Comparison of ENCODE assay signal across 18 cellular contexts in genomic region chr6:53746442-53747103, GRCh38. TPM values are rescaled to one million over a fixed set of nuclear protein-coding genes. Genes with fewer than 3 reads are reported as not detected.
DNase-seq lines count a peak whose midpoint lies in the region; ATAC-seq and TF ChIP-seq lines count a peak whose summit lies in the region.
"Had no signal": no experiment of that assay in that cellular context is flagged by ENCODE, and none has a peak within 500 bp of the region (broad histone marks: within the 10 kb centered on the region; RNA-seq: fewer than 3 reads in every experiment).

No MANE protein-coding gene starts in this region.

- H3K4me3 Mint-ChIP-seq in mesothelial cell of epicardium = no peak overlapping the region
- H3K4me3 Mint-ChIP-seq: activated naive CD8-positive, alpha-beta T cell treated with anti-CD3 and anti-CD28 coated beads, Interleukin-2, amount 50 U/mL, for 24 hours; activated T-cell treated with anti-CD3 and anti-CD28 coated beads, Interleukin-2, amount 50 U/mL, for 4 hours; IgD-negative memory B cell had no signal

- peaks cover 15% of the 10 kb centered on the region for H3K9me3 Mint-ChIP-seq in mesothelial cell of epicardium
- H3K9me3 Mint-ChIP-seq: activated naive CD8-positive, alpha-beta T cell treated with anti-CD3 and anti-CD28 coated beads, Interleukin-2, amount 50 U/mL, for 24 hours; activated T-cell treated with anti-CD3 and anti-CD28 coated beads, Interleukin-2, amount 50 U/mL, for 4 hours; IgD-negative memory B cell had no signal

- no peaks in the 10 kb centered on the region for H4K20me1 ChIP-seq in PC-3 (ENCODE audit: low read length)

- no peak overlapping the region for H3K9ac ChIP-seq in PC-3 (ENCODE audit: low read length)

- no peaks in the 10 kb centered on the region for H3K79me2 ChIP-seq in PC-3 (ENCODE audit: low read length)

- no TSS peak for BruUV-seq in PC-3 (replicated peaks; lab: Mats Ljungman, UMichigan)

- POLR2A ChIA-PET in PC-3 (lab: Charles Lee; ENCODE audit: unreplicated experiment) = no interaction called here

- no peaks in the 10 kb centered on the region for H3K36me3 ChIP-seq in PC-3 (ENCODE audit: low read depth, low read length)
- H3K36me3 ChIP-seq: transverse colon had no signal

- H3F3A ChIP-seq in PC-3 (ENCODE audit: low read length, unreplicated experiment) = no peaks in the 10 kb centered on the region

- peaks cover 19% of the 10 kb centered on the region for H3K4me1 ChIP-seq in PC-3 (ENCODE audit: insufficient read depth, low read length)

- H3K9me3 ChIP-seq in PC-3 (ENCODE audit: low read length) = no peaks in the 10 kb centered on the region
- H3K9me3 ChIP-seq: transverse colon had no signal

- H3K4me1 Mint-ChIP-seq in mesothelial cell of epicardium = peaks cover 24% of the 10 kb centered on the region
- H3K4me1 Mint-ChIP-seq: IgD-negative memory B cell had no signal

- DNase-seq in DMS79 (lab: John Stamatoyannopoulos, UW) = peak; percentile 84
- peak; percentile 75 for DNase-seq in NCI-H1105 (lab: John Stamatoyannopoulos, UW)
- DNase-seq in PC-3 = peak; percentile 65
- no peak for DNase-seq in mesothelial cell of epicardium (ENCODE audit: low spot score in 2 of 2, unreplicated experiment in 2 of 2)
- DNase-seq in SW 1271 (lab: John Stamatoyannopoulos, UW) = no peak
- DNase-seq in coronary artery (ENCODE audit: low spot score) = no peak
- no peak for DNase-seq in activated naive CD4-positive, alpha-beta T cell (lab: John Stamatoyannopoulos, UW)
- no peak for DNase-seq in NCI-H1048 (lab: John Stamatoyannopoulos, UW)
- DNase-seq: activated CD4-positive, alpha-beta T cell treated with anti-CD3 and anti-CD28 coated beads for 1 hour; activated naive CD8-positive, alpha-beta T cell treated with anti-CD3 and anti-CD28 coated beads, Interleukin-2, amount 50 U/mL, for 24 hours; activated T-cell treated with anti-CD3 and anti-CD28 coated beads, Interleukin-2, amount 50 U/mL, for 4 hours; left cardiac atrium; NCI-H1694; OCI-M1; stimulated activated CD4-positive, alpha-beta T cell treated with anti-CD3 and anti-CD28 coated beads, Interleukin-2, amount 100 ng/mL, for 24 hours; transverse colon had no signal

- H3K27ac ChIP-seq in PC-3 (ENCODE audit: low read length) (no peak overlapping the region), coronary artery (no peak overlapping the region)
- H3K27ac ChIP-seq: transverse colon had no signal

- H3K4me3 ChIP-seq in PC-3 (ENCODE audit: low read length) = no peak overlapping the region
- H3K4me3 ChIP-seq in coronary artery = no peak overlapping the region
- H3K4me3 ChIP-seq: GM12878, transverse colon had no signal

- no peaks in the 10 kb centered on the region for H3K27me3 ChIP-seq in PC-3 (ENCODE audit: low read length)
- H3K27me3 ChIP-seq: transverse colon had no signal

- ATAC-seq in PC-3 = peak; percentile 71
- ATAC-seq: activated naive CD8-positive, alpha-beta T cell treated with anti-CD3 and anti-CD28 coated beads, Interleukin-2, amount 50 U/mL, for 24 hours; activated T-cell treated with anti-CD3 and anti-CD28 coated beads, Interleukin-2, amount 50 U/mL, for 4 hours; GM12878; left cardiac atrium had no signal

- peaks cover 17% of the 10 kb centered on the region for H3K36me3 Mint-ChIP-seq in mesothelial cell of epicardium

- H3K4me2 ChIP-seq in PC-3 (ENCODE audit: low read length) = peak overlapping the region; percentile 35

- intact Hi-C loops in PC-3 (cut with micrococcal nuclease) = no loop called here

- H3K27me3 Mint-ChIP-seq in mesothelial cell of epicardium (ENCODE audit: low read depth) = no peaks in the 10 kb centered on the region
- H3K27me3 Mint-ChIP-seq: activated naive CD8-positive, alpha-beta T cell treated with anti-CD3 and anti-CD28 coated beads, Interleukin-2, amount 50 U/mL, for 24 hours had no signal

- 0 out of 2 replicates have a peak, but pooled peaks cover 4% of the 10 kb centered on the region for H3K9me2 ChIP-seq in PC-3 (replicated peaks; ENCODE audit: low read length)

- H2AFZ ChIP-seq in PC-3 (ENCODE audit: low read length) = no peak overlapping the region

- H3K27ac Mint-ChIP-seq in mesothelial cell of epicardium = peak overlapping the region; percentile 92
- H3K27ac Mint-ChIP-seq: activated naive CD8-positive, alpha-beta T cell treated with anti-CD3 and anti-CD28 coated beads, Interleukin-2, amount 50 U/mL, for 24 hours; IgD-negative memory B cell had no signal

- CTCF ChIA-PET in PC-3 (lab: Charles Lee) = no interaction called here

- TF ChIP-seq CTCF in PC-3 (conservative IDR thresholded peaks at IDR 0.05; ENCODE audit: low read depth, low read length) (no peak), mesothelial cell of epicardium (IDR thresholded peaks at IDR 0.05; ENCODE audit: unreplicated experiment) (no peak), coronary artery (IDR thresholded peaks at IDR 0.05) (no peak)

RNA-seq across cellular contexts. Expression of gene LRRC1, which starts 48.2 kb away (rescaled TPM):
- total RNA-seq in PC-3 (2014; rRNA removed) (18.1 and 19.4 TPM in 2 replicates), mesothelial cell of epicardium (26.1 to 30.4 TPM (median 27.0 TPM) in 3 replicates)

Comparison
In these comparisons a context has a peak if more than half of its experiments do, and no peak if none do; other contexts are left out.
1. DNase-seq: peak in DMS79 (single experiment), NCI-H1105 (single experiment) and PC-3 (single experiment); none in mesothelial cell of epicardium (0 of 2), SW 1271 (0 of 2), coronary artery (single experiment), activated naive CD4-positive, alpha-beta T cell (0 of 4) and NCI-H1048 (single experiment).